In the genomic region with DNA sequence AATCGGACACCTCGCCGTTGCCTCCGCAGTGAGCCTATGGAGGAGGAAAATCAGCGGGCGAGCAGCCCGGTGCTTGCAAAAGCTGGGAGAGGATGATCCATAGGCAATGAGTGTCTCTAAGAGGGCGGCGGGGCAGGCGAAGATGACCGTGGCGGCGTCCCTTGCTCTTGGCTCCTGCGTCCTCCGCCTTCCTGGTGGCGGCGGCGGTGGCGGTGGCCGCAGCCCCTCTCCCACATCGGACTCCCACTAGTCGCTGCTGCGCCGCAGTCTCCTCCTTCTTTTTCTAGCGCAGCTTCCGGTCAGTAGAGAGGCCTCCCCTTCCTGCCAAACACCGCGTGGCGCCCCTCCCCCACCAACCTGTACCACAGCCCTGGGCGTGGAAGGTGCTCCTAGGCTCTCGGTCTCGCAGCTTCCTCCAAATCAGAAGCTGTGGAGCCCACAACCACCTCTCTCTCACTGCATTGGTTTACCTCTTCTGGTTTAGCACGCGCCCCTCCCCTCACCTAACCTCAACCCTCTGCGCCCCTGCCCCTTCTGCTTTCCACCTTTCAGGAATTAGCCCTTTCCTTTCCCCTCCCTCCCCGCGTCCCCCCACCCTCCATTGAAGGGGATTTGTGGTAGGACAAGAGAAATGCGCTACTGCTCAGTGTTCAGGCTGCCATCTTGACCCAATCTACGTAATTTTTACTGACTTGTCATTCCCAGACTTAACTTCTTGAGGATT, we compare ENCODE assay signal across 8 cellular contexts. TPM values are rescaled to one million over a fixed set of nuclear protein-coding genes. Genes with fewer than 3 reads are reported as not detected.
DNase-seq lines count a peak whose midpoint lies in the region; ATAC-seq and TF ChIP-seq lines count a peak whose summit lies in the region.

A gene (minus strand): TSS at position 271 of the 724 bp plus-strand sequence. CDS start 594 bp downstream, outside the sequence.

- peak; percentile 92 for ATAC-seq in GM21526 (IDR thresholded peaks at IDR 0.05; ENCODE audit: low FRiP score, unreplicated experiment)

- H3K9ac ChIP-seq in HUES6 (ENCODE audit: low read length), result peak within 1 kb of the TSS; percentile 76

- H3K9me3 ChIP-seq in HUES6 (ENCODE audit: control insufficient read depth, insufficient read depth, low read depth, low read length), result peaks cover 2% of the 10 kb centered on the region; the same call in 1 of the 2 replicates
- no peaks in the 10 kb centered on the region for H3K9me3 ChIP-seq in SJCRH30 (replicated peaks)

- DNase-seq in DMS114 treated with DMSO at 0.1 percent for 48 hours (lab: John Stamatoyannopoulos, UW; ENCODE audit: unreplicated experiment) (peak; percentile 74), SJCRH30 (peak; percentile 86), glutamatergic neuron (peak; percentile 91), non-pigmented ciliary epithelial cell (ENCODE audit: low read depth) (peak; percentile 23)
- DNase-seq in activated naive CD4-positive, alpha-beta T cell treated with anti-CD3 and anti-CD28 coated beads, Interleukin-2, amount 50 U/mL, for 16 hours, result peak; percentile 59

- no peak for TF ChIP-seq CTCF in glutamatergic neuron (IDR thresholded peaks at IDR 0.05; ENCODE audit: partially characterized antibody, unreplicated experiment)

- H3K27ac Mint-ChIP-seq in glutamatergic neuron (ENCODE audit: unreplicated experiment), result peak within 1 kb of the TSS; percentile 96

- peaks cover 7% of the 10 kb centered on the region for H3K4me1 Mint-ChIP-seq in glutamatergic neuron (ENCODE audit: low read depth, unreplicated experiment)

- H3K4me1 ChIP-seq in HUES6 (ENCODE audit: control insufficient read depth, insufficient read depth, low read length) (0 out of 2 replicates have a peak, but pooled peaks cover 5% of the 10 kb centered on the region), SJCRH30 (no peaks in the 10 kb centered on the region)

- H3K4me3 ChIP-seq in HUES6 (ENCODE audit: low read depth, low read length), result peak within 1 kb of the TSS; percentile 75
- peak within 1 kb of the TSS; percentile 66 for H3K4me3 ChIP-seq in SJCRH30

- no peaks in the 10 kb centered on the region for H3K36me3 Mint-ChIP-seq in glutamatergic neuron (ENCODE audit: unreplicated experiment)

- H3K9me3 Mint-ChIP-seq in glutamatergic neuron (ENCODE audit: unreplicated experiment), result peaks cover 8% of the 10 kb centered on the region

- H3K27me3 Mint-ChIP-seq in glutamatergic neuron (ENCODE audit: unreplicated experiment), result peaks cover 4% of the 10 kb centered on the region

- no peaks in the 10 kb centered on the region for H3K27me3 ChIP-seq in HUES6 (ENCODE audit: control insufficient read depth, insufficient read depth, low read length)
- no peaks in the 10 kb centered on the region for H3K27me3 ChIP-seq in SJCRH30

- peaks cover 40% of the 10 kb centered on the region for H3K36me3 ChIP-seq in HUES6 (ENCODE audit: control insufficient read depth, insufficient read depth, low read length)
- H3K36me3 ChIP-seq in SJCRH30, result no peaks in the 10 kb centered on the region

- H3K27ac ChIP-seq in HUES6 (ENCODE audit: low read depth, low read length) (peak within 1 kb of the TSS; percentile 90), SJCRH30 (peak within 1 kb of the TSS; percentile 64), temporal lobe (ENCODE audit: low read depth, low read length) (peak within 1 kb of the TSS; percentile 2)

- peak within 1 kb of the TSS; percentile 99 for H3K4me3 Mint-ChIP-seq in glutamatergic neuron (ENCODE audit: unreplicated experiment)

RNA-seq across cellular contexts. Expression of the gene that starts here (rescaled TPM):
- total RNA-seq in SJCRH30 (2014; rRNA removed; shearing (Covaris generic)), result 9.7 and 13.0 TPM in 2 replicates
- 33.1 TPM for total RNA-seq in glutamatergic neuron (ENCODE audit: unreplicated experiment)
- total RNA-seq in temporal lobe, result 27.5 TPM

Comparison
In these comparisons a context has a peak if more than half of its experiments do, and no peak if none do; other contexts are left out.
1. Peak in every context shown above with its lines: DNase-seq, ATAC-seq, H3K4me3 ChIP-seq and H3K27ac ChIP-seq.
2. DNase-seq: peak in every context shown above with its lines; median percentile 91 in glutamatergic neuron; 86 in SJCRH30; 74 in DMS114 treated with DMSO at 0.1 percent for 48 hours; 59 in activated naive CD4-positive, alpha-beta T cell treated with anti-CD3 and anti-CD28 coated beads, Interleukin-2, amount 50 U/mL, for 16 hours; 23 in non-pigmented ciliary epithelial cell.
3. H3K27ac ChIP-seq: peak in every context shown above with its lines; median percentile 90 in HUES6; 64 in SJCRH30; 2 in temporal lobe.